ENCODE assay signal across 8 cellular contexts in the genomic region with DNA sequence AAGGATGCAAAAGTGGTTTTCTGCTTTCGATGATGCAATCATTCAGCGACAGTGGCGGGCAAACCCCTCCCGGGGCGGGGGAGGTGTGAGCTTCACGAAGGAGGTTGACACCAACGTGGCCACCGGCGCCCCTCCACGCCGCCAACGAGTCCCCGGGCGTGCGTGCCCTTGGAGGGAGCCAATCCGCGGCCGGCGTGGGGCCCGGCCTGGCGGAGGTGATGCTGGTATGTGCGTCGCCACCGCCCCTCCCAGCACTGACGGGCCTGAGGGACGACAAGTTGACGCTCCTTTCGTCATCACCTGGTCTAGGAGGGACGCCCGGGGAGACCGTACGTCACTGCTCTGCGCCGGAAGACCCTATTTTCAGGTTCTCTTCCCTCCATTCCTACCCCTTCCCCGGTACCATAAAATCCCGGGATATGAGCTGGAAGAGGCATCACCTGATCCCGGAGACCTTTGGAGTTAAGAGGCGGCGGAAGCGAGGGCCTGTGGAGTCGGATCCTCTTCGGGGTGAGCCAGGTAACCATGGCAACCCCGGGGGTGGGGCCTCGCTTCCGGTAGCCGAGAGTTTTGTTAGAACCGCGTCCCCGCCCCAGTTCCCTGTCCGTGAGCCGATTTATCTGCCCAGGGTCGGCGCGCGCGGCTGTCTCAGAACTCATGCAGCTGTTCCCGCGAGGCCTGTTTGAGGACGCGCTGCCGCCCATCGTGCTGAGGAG. TPM values are rescaled to one million over a fixed set of nuclear protein-coding genes. Genes with fewer than 3 reads are reported as not detected.
DNase-seq lines count a peak whose midpoint lies in the region; ATAC-seq and TF ChIP-seq lines count a peak whose summit lies in the region.

DXO (minus strand) TSS at position 146 of the 716 bp plus-strand sequence. CDS start 463 bp downstream, outside the sequence.

- H3K4me3 ChIP-seq in right atrium auricular region (peak within 1 kb of the TSS; percentile 80 to 82), uterus (peak within 1 kb of the TSS; percentile 49 to 72)

- DNase-seq in NCI-H187 (lab: John Stamatoyannopoulos, UW) = peak; percentile 94 to 97
- DNase-seq in T-helper 2 cell = peak; percentile 95 to 100 (median 97)
- DNase-seq in anterior cingulate cortex (lab: John Stamatoyannopoulos, UW) = peak; percentile 61 to 100 (median 94)
- peak; percentile 97 for DNase-seq in right atrium auricular region (ENCODE audit: low spot score)
- DNase-seq in pulmonary artery endothelial cell (ENCODE audit: low read depth, low spot score) = peak; percentile 96
- peak; percentile 95 to 98 for DNase-seq in uterus

- no peaks in the 10 kb centered on the region for H3K9me3 ChIP-seq in right atrium auricular region
- H3K9me3 ChIP-seq in uterus = no peaks in the 10 kb centered on the region

- intact Hi-C loops in uterus (cut with DNase I; ENCODE audit: low total_unique reads) = no loop called here

- ATAC-seq in GM18498 (IDR thresholded peaks at IDR 0.05; ENCODE audit: unreplicated experiment) (peak; percentile 90), HG02938 (IDR thresholded peaks at IDR 0.05; ENCODE audit: unreplicated experiment) (peak; percentile 85)

- H3K36me3 ChIP-seq in right atrium auricular region (peaks cover 35% of the 10 kb centered on the region), uterus (no peaks in the 10 kb centered on the region)

- H3K4me1 ChIP-seq in right atrium auricular region (peaks cover 0 to 34% of the 10 kb centered on the region in 2 donors), uterus (peaks cover 0 to 5% of the 10 kb centered on the region in 2 donors)

- TF ChIP-seq POLR2A in uterus (IDR thresholded peaks at IDR 0.05) = peak; percentile 41 to 66

- H3K27ac ChIP-seq in right atrium auricular region (peak within 1 kb of the TSS; percentile 96 to 98), uterus (peak within 1 kb of the TSS; percentile 93 to 94)

- no peaks in the 10 kb centered on the region for H3K27me3 ChIP-seq in right atrium auricular region
- H3K27me3 ChIP-seq in uterus = no peaks in the 10 kb centered on the region

- TF ChIP-seq CTCF in right atrium auricular region (IDR thresholded peaks at IDR 0.05) = no peak
- TF ChIP-seq CTCF in uterus (IDR thresholded peaks at IDR 0.05) = peak in 2 of 4 experiments; percentile 3 to 23

RNA-seq across cellular contexts. Expression of gene DXO, which starts in this region (rescaled TPM):
- total RNA-seq in right atrium auricular region (10 to 100 TPM; 12.1 to 14.1 TPM), pulmonary artery endothelial cell (10.1 and 11.6 TPM in 2 replicates), uterus (10 to 100 TPM in 3 of 4 donors, 1 to 10 TPM in 1; 10.0 to 36.6 (median 14.7) TPM)

Comparison
In these comparisons a context has a peak if more than half of its experiments do, and no peak if none do; other contexts are left out.
1. Peak in every context shown above with its lines: DNase-seq, ATAC-seq, H3K4me3 ChIP-seq and H3K27ac ChIP-seq.